8 cellular contexts compared by ENCODE assay signal in genomic region chr16:66880288-66881013, GRCh38. TPM values are rescaled to one million over a fixed set of nuclear protein-coding genes. Genes with fewer than 3 reads are reported as not detected.
DNase-seq lines count a peak whose midpoint lies in the region; ATAC-seq and TF ChIP-seq lines count a peak whose summit lies in the region.

Gene PDP2, plus strand, starts transcription at chr16:66880515. Its CDS starts 3,770 bp downstream, at chr16:66884285.

- no peak for TF ChIP-seq CTCF in lower leg skin (IDR thresholded peaks at IDR 0.05)

- peak; percentile 96 to 97 for ATAC-seq in CD4-positive, CD25-positive, alpha-beta regulatory T cell (ENCODE audit: low read depth in 2 of 2)
- ATAC-seq in GM19397 (IDR thresholded peaks at IDR 0.05; ENCODE audit: unreplicated experiment) (peak; percentile 96), HG03565 (IDR thresholded peaks at IDR 0.05; ENCODE audit: unreplicated experiment) (peak; percentile 86)

- H3K4me1 ChIP-seq in CD4-positive, CD25-positive, alpha-beta regulatory T cell (ENCODE audit: control insufficient read depth, insufficient read depth, low read length, poor library complexity, severe bottlenecking), result peaks cover 22% of the 10 kb centered on the region
- H3K4me1 ChIP-seq in duodenal mucosa (ENCODE audit: control insufficient read depth in 1 of 2, insufficient read depth in 2 of 2, low read length in 2 of 2), result peaks cover 11 to 15% of the 10 kb centered on the region in 2 donors

- H3K27ac Mint-ChIP-seq in CD4-positive, CD25-positive, alpha-beta regulatory T cell, result peak within 1 kb of the TSS; percentile 95 to 98 (median 96)
- peak within 1 kb of the TSS; percentile 89 for H3K27ac Mint-ChIP-seq in activated CD4-positive, alpha-beta memory T cell treated with anti-CD3 and anti-CD28 coated beads, Interleukin-2, amount 10 ng/mL, durations not matched to agents 7 days and 5 days

- H3K9ac ChIP-seq in duodenal mucosa (ENCODE audit: low read depth in 1 of 2, low read length in 2 of 2), result peak within 1 kb of the TSS; percentile 70 to 85

- peak; percentile 87 to 95 (median 91) for DNase-seq in CD4-positive, CD25-positive, alpha-beta regulatory T cell
- DNase-seq in NCI-H748 treated with DMSO at 0.1 percent for 48 hours (lab: John Stamatoyannopoulos, UW), result peak; percentile 72
- DNase-seq in activated CD4-positive, alpha-beta memory T cell treated with anti-CD3 and anti-CD28 coated beads, Interleukin-2, amount 10 ng/mL, durations not matched to agents 7 days and 5 days, result peak; percentile 93
- DNase-seq in lower leg skin (ENCODE audit: low spot score in 2 of 2), result peak; percentile 95 to 99
- peak; percentile 84 to 87 for DNase-seq in stimulated activated CD4-positive, alpha-beta T cell treated with anti-CD3 and anti-CD28 coated beads, Interleukin-4, amount 100 ng/mL, for 4 hours

- no peak for TF ChIP-seq POLR2A in lower leg skin (IDR thresholded peaks at IDR 0.05)

- H3K4me1 Mint-ChIP-seq in CD4-positive, CD25-positive, alpha-beta regulatory T cell, result peaks cover 10 to 33% (median 22%) of the 10 kb centered on the region in 4 donors
- H3K4me1 Mint-ChIP-seq in activated CD4-positive, alpha-beta memory T cell treated with anti-CD3 and anti-CD28 coated beads, Interleukin-2, amount 10 ng/mL, durations not matched to agents 7 days and 5 days, result peaks cover 54% of the 10 kb centered on the region

- 0 to 1% methylated on average over 52 to 53 of the region's 58 CpGs for WGBS in lower leg skin, 2 donors

- H3K36me3 Mint-ChIP-seq in CD4-positive, CD25-positive, alpha-beta regulatory T cell, result peaks cover 7% of the 10 kb centered on the region
- H3K36me3 Mint-ChIP-seq in activated CD4-positive, alpha-beta memory T cell treated with anti-CD3 and anti-CD28 coated beads, Interleukin-2, amount 10 ng/mL, durations not matched to agents 7 days and 5 days (ENCODE audit: low read depth), result peaks cover 23% of the 10 kb centered on the region

- intact Hi-C loops in lower leg skin (cut with DNase I; ENCODE audit: low total_unique reads), result no loop called here

- H3K27me3 ChIP-seq in CD4-positive, CD25-positive, alpha-beta regulatory T cell (ENCODE audit: control insufficient read depth, insufficient read depth, low read length), result no peaks in the 10 kb centered on the region
- no peaks in the 10 kb centered on the region for H3K27me3 ChIP-seq in duodenal mucosa (ENCODE audit: control insufficient read depth in 1 of 2, insufficient read depth in 2 of 2, low read length in 2 of 2)

- H3K27ac ChIP-seq in CD4-positive, CD25-positive, alpha-beta regulatory T cell (ENCODE audit: insufficient read depth, low read length, poor library complexity, severe bottlenecking), result peak within 1 kb of the TSS; percentile 47
- H3K27ac ChIP-seq in duodenal mucosa (ENCODE audit: low read depth, low read length), result peak within 1 kb of the TSS; percentile 15

- H3K9me3 Mint-ChIP-seq in CD4-positive, CD25-positive, alpha-beta regulatory T cell, result peaks cover 0 to 2% (median 0%) of the 10 kb centered on the region in 7 donors
- H3K9me3 Mint-ChIP-seq in activated CD4-positive, alpha-beta memory T cell treated with anti-CD3 and anti-CD28 coated beads, Interleukin-2, amount 10 ng/mL, durations not matched to agents 7 days and 5 days, result peaks cover 3% of the 10 kb centered on the region

- H3K36me3 ChIP-seq in CD4-positive, CD25-positive, alpha-beta regulatory T cell (ENCODE audit: control insufficient read depth, insufficient read depth, low read length), result peaks cover 12% of the 10 kb centered on the region
- peaks cover 7 to 14% of the 10 kb centered on the region in 2 donors for H3K36me3 ChIP-seq in duodenal mucosa (ENCODE audit: control insufficient read depth in 1 of 2, insufficient read depth in 2 of 2, low read length in 2 of 2)

- POLR2A ChIA-PET in activated CD4-positive, alpha-beta memory T cell treated with anti-CD3 and anti-CD28 coated beads, Interleukin-2, amount 10 ng/mL, durations not matched to agents 7 days and 5 days (lab: Charles Lee), result interaction anchor here (0.8 to 1.9 kb wide), 13 partner anchors 8 to 283 kb away, joined by 3 to 10 read pairs (median 4); partner anchors contain the start of genes CIAO2B, DYNC1LI2 and NAE1

- H3K27me3 Mint-ChIP-seq in CD4-positive, CD25-positive, alpha-beta regulatory T cell, result no peaks in the 10 kb centered on the region
- H3K27me3 Mint-ChIP-seq in activated CD4-positive, alpha-beta memory T cell treated with anti-CD3 and anti-CD28 coated beads, Interleukin-2, amount 10 ng/mL, durations not matched to agents 7 days and 5 days, result no peaks in the 10 kb centered on the region

- peak within 1 kb of the TSS; percentile 90 to 100 (median 99) for H3K4me3 Mint-ChIP-seq in CD4-positive, CD25-positive, alpha-beta regulatory T cell
- peak within 1 kb of the TSS; percentile 98 for H3K4me3 Mint-ChIP-seq in activated CD4-positive, alpha-beta memory T cell treated with anti-CD3 and anti-CD28 coated beads, Interleukin-2, amount 10 ng/mL, durations not matched to agents 7 days and 5 days

- H3K9me3 ChIP-seq in CD4-positive, CD25-positive, alpha-beta regulatory T cell (ENCODE audit: control insufficient read depth in 2 of 2, low read length in 2 of 2), result no peaks in the 10 kb centered on the region
- no peaks in the 10 kb centered on the region for H3K9me3 ChIP-seq in duodenal mucosa (ENCODE audit: control insufficient read depth in 1 of 2, low read length in 2 of 2)

- H3K4me3 ChIP-seq in CD4-positive, CD25-positive, alpha-beta regulatory T cell (ENCODE audit: low read depth, low read length), result peak within 1 kb of the TSS; percentile 58
- H3K4me3 ChIP-seq in duodenal mucosa (ENCODE audit: low read depth in 1 of 2, low read length in 2 of 2) (peak within 1 kb of the TSS; percentile 80 to 89), lower leg skin (ENCODE audit: low read depth, poor library complexity, severe bottlenecking) (peak within 1 kb of the TSS; percentile 67)

- CTCF ChIA-PET in activated CD4-positive, alpha-beta memory T cell treated with anti-CD3 and anti-CD28 coated beads, Interleukin-2, amount 10 ng/mL, durations not matched to agents 7 days and 5 days (lab: Charles Lee), result interaction anchor here (1.2 to 4.3 kb wide), 11 partner anchors 8 to 230 kb away, joined by 3 to 35 read pairs (median 8); partner anchors contain the start of genes DYNC1LI2 and NAE1

RNA-seq across cellular contexts. Expression of gene PDP2, which starts in this region (rescaled TPM):
- total RNA-seq in CD4-positive, CD25-positive, alpha-beta regulatory T cell, result 7.1 TPM
- polyA plus RNA-seq in CD4-positive, CD25-positive, alpha-beta regulatory T cell, result 1 to 10 TPM in 3 of 4 donors, under 1 TPM in 1; 0.07 to 2.0 (median 1.7) TPM
- total RNA-seq in activated CD4-positive, alpha-beta memory T cell treated with anti-CD3 and anti-CD28 coated beads, Interleukin-2, amount 10 ng/mL, durations not matched to agents 7 days and 5 days, result 10 to 100 TPM; 30.7 to 33.9 TPM
- total RNA-seq in lower leg skin, result 1 to 10 TPM; 3.2 to 8.8 (median 7.2) TPM

Comparison
In these comparisons a context has a peak if more than half of its experiments do, and no peak if none do; other contexts are left out.
1. Peak in every context shown above with its lines: DNase-seq, ATAC-seq, H3K4me3 ChIP-seq and H3K27ac ChIP-seq.